ENCODE assay signal across 11 cellular contexts in the genomic region with DNA sequence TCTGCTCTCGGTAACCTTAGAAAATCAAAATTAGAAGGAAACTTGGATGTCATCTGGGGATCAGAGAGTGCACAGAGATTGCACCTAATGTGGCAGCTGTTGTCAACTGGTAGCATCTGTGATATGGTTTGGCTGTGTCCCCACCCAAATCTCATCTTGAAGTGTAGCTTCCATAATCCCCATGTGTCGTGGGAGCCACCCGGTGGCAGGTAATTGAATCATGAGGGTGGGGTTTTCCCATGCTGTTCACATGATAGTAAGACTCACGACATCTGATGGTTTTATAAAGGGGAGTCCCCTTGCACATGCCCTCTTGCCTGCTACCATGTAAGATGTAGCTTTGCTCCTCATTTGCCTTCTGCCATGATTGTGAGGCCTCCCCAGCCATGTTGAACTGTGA.
DNase-seq lines count a peak whose midpoint lies in the region; ATAC-seq and TF ChIP-seq lines count a peak whose summit lies in the region.
"Had no signal": no experiment of that assay in that cellular context is flagged by ENCODE, and none has a peak within 500 bp of the region (broad histone marks: within the 10 kb centered on the region; RNA-seq: fewer than 3 reads in every experiment).

No MANE protein-coding gene starts in this region.

- H3K9me2 ChIP-seq in DOHH2 (replicated peaks; ENCODE audit: control insufficient read depth, low read length) (no peaks in the 10 kb centered on the region), OCI-LY7 (ENCODE audit: insufficient read depth, low read length) (no peaks in the 10 kb centered on the region)

- H3K36me3 ChIP-seq in DOHH2 (ENCODE audit: control insufficient read depth, low read length) (no peaks in the 10 kb centered on the region), OCI-LY7 (ENCODE audit: insufficient read depth, low read length) (no peaks in the 10 kb centered on the region), adrenal gland (replicated peaks in 1 of 2) (no peaks in the 10 kb centered on the region)

- H3F3A ChIP-seq in DOHH2 (ENCODE audit: control insufficient read depth, insufficient read depth), result no peaks in the 10 kb centered on the region

- H3K4me1 ChIP-seq in DOHH2 (ENCODE audit: control insufficient read depth, low read length), result no peaks in the 10 kb centered on the region
- H3K4me1 ChIP-seq in OCI-LY7 (ENCODE audit: insufficient read depth, low read length, poor library complexity, severe bottlenecking), result no peaks in the 10 kb centered on the region
- H3K4me1 ChIP-seq in adrenal gland (replicated peaks in 1 of 2), result no peaks in the 10 kb centered on the region

- no peak for TF ChIP-seq POLR2A in adrenal gland (IDR thresholded peaks at IDR 0.05)

- H4K20me1 ChIP-seq in DOHH2 (ENCODE audit: control insufficient read depth, insufficient read depth, low read depth, low read length) (no peaks in the 10 kb centered on the region), OCI-LY7 (ENCODE audit: insufficient read depth, low read length) (no peaks in the 10 kb centered on the region)

- intact Hi-C loops in OCI-LY7 (cut with micrococcal nuclease; ENCODE audit: unreplicated experiment) (no loop called here), adrenal gland (cut with DNase I) (no loop called here)

- TF ChIP-seq CTCF in DOHH2 (IDR thresholded peaks at IDR 0.05; ENCODE audit: low read depth, low read length, poor library complexity, severe bottlenecking) (peak; percentile 49), OCI-LY7 (conservative IDR thresholded peaks at IDR 0.05; ENCODE audit: low read length) (peak; percentile 43; the same call in 1 of the 2 replicates), adrenal gland (IDR thresholded peaks at IDR 0.05) (no peak)

- H3K27me3 ChIP-seq in DOHH2 (ENCODE audit: control insufficient read depth, low read length) (no peaks in the 10 kb centered on the region), adrenal gland (no peaks in the 10 kb centered on the region)

- H2AFZ ChIP-seq in OCI-LY7 (ENCODE audit: low read length), result no peak overlapping the region

- ATAC-seq in GM18909 (IDR thresholded peaks at IDR 0.05; ENCODE audit: poor library complexity, unreplicated experiment), result no peak

- H3K27ac ChIP-seq in DOHH2 (ENCODE audit: low read depth, low read length) (no peak overlapping the region), OCI-LY7 (ENCODE audit: low read depth, low read length, poor library complexity, severe bottlenecking) (no peak overlapping the region), adrenal gland (no peak overlapping the region)
- H3K27ac ChIP-seq: skin epidermis had no signal

- H3K9me3 ChIP-seq in DOHH2 (ENCODE audit: control insufficient read depth, insufficient read depth, low read length) (no peaks in the 10 kb centered on the region), OCI-LY7 (ENCODE audit: low read length) (no peaks in the 10 kb centered on the region), adrenal gland (replicated peaks in 1 of 3) (no peaks in the 10 kb centered on the region)

- H3K4me2 ChIP-seq in DOHH2 (ENCODE audit: low read length) (no peak overlapping the region), OCI-LY7 (ENCODE audit: low read length) (no peak overlapping the region)

- H3K79me2 ChIP-seq in DOHH2 (ENCODE audit: control insufficient read depth, low read length) (no peaks in the 10 kb centered on the region), OCI-LY7 (ENCODE audit: insufficient read depth, low read depth, low read length) (no peaks in the 10 kb centered on the region)

- POLR2A ChIA-PET in OCI-LY7 (lab: Charles Lee), result no interaction called here

- H3K4me3 ChIP-seq in DOHH2 (ENCODE audit: low read length) (no peak overlapping the region), OCI-LY7 (ENCODE audit: low read depth, low read length, poor library complexity, severe bottlenecking) (no peak overlapping the region), adrenal gland (no peak overlapping the region)
- H3K4me3 ChIP-seq: skin epidermis had no signal

- BruUV-seq in OCI-LY7 (replicated peaks; lab: Mats Ljungman, UMichigan), result no TSS peak

- WGBS in adrenal gland, 4 donors, result 49 to 66% (median 55%) methylated on average over 4 of the region's 4 CpGs

- CTCF ChIA-PET in OCI-LY7 (lab: Charles Lee; ENCODE audit: unreplicated experiment), result no interaction called here

- DNase-seq in Ammon's horn (ENCODE audit: low spot score) (peak; percentile 13), OCI-LY7 (ENCODE audit: low spot score) (peak; percentile 4), iris pigment epithelial cell (ENCODE audit: low read depth) (peak; percentile 6), NCI-H2029 (lab: John Stamatoyannopoulos, UW) (no peak), adrenal gland (no peak)
- DNase-seq: HCEC 1CT, kidney glomerular epithelial cell, NCI-H1436 had no signal

Comparison
In these comparisons a context has a peak if more than half of its experiments do, and no peak if none do; other contexts are left out.
1. DNase-seq: peak in Ammon's horn (single experiment), OCI-LY7 (single experiment) and iris pigment epithelial cell (single experiment); none in NCI-H2029 (single experiment) and adrenal gland (0 of 7).
2. CTCF ChIP-seq: peak in DOHH2 (single experiment) and OCI-LY7 (single experiment); none in adrenal gland (0 of 6).